ENCODE assay signal across 1 cellular context in the genomic region with DNA sequence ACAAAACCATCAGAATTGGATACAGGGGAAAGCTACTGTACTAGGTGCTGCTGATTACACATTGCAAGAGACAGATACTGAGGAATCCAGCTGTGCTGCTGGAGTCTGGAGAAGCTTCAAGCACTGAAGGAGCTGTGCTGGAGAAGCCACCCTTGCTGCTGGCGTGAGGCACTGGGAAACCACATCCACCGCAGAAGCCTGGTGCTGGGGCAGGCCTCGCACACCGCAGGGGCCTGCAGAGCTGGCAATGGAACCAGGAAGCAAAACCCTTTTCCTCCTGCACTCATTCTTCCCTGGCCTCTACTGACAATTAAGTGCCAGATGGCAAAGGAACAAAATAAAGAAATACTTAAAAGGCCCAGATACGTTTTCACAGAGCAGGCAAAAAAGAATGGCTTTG.
TF ChIP-seq lines count a peak whose summit lies in the region.

No MANE protein-coding gene starts in this region.

TF ChIP-seq in H1, 55 proteins besides CTCF, POLR2A, EP300 and RAD21 (continued from another document):
- TF ChIP-seq, protein P1, sequence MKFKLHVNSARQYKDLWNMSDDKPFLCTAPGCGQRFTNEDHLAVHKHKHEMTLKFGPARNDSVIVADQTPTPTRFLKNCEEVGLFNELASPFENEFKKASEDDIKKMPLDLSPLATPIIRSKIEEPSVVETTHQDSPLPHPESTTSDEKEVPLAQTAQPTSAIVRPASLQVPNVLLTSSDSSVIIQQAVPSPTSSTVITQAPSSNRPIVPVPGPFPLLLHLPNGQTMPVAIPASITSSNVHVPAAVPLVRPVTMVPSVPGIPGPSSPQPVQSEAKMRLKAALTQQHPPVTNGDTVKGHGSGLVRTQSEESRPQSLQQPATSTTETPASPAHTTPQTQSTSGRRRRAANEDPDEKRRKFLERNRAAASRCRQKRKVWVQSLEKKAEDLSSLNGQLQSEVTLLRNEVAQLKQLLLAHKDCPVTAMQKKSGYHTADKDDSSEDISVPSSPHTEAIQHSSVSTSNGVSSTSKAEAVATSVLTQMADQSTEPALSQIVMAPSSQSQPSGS (IDR thresholded peaks at IDR 0.05; ENCODE audit: low read length) = no peak
- TF ChIP-seq, protein P2, sequence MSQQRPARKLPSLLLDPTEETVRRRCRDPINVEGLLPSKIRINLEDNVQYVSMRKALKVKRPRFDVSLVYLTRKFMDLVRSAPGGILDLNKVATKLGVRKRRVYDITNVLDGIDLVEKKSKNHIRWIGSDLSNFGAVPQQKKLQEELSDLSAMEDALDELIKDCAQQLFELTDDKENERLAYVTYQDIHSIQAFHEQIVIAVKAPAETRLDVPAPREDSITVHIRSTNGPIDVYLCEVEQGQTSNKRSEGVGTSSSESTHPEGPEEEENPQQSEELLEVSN (IDR thresholded peaks at IDR 0.05) = no peak
- no peak for TF ChIP-seq BCL11A (IDR thresholded peaks at IDR 0.05; ENCODE audit: low read depth in 2 of 2, low read length in 2 of 2)
- no peak for TF ChIP-seq POLR2AphosphoS5 (IDR thresholded peaks at IDR 0.05; ENCODE audit: low read depth, low read length)
- no peak for TF ChIP-seq CHD1 (IDR thresholded peaks at IDR 0.05; ENCODE audit: low read depth, low read length)
- no peak for TF ChIP-seq PHF8 (conservative IDR thresholded peaks at IDR 0.05; ENCODE audit: low read depth, low read length)
- no peak for TF ChIP-seq CBX5 (IDR thresholded peaks at IDR 0.05; ENCODE audit: low read depth, low read length)
- no peak for TF ChIP-seq NANOG (IDR thresholded peaks at IDR 0.05; ENCODE audit: insufficient read depth, low read depth, low read length, poor library complexity, severe bottlenecking)
- TF ChIP-seq MAFK (IDR thresholded peaks at IDR 0.05; ENCODE audit: low read depth, low read length) = no peak
- TF ChIP-seq TAF1 (IDR thresholded peaks at IDR 0.05; ENCODE audit: low read depth, low read length) = no peak
- TF ChIP-seq CEBPB (IDR thresholded peaks at IDR 0.05; ENCODE audit: low read depth, low read length) = no peak
- TF ChIP-seq TEAD4 (IDR thresholded peaks at IDR 0.05; ENCODE audit: low read depth, low read length) = no peak
TF ChIP-seq in H1: peak in this region for 0.
